Comparison of ENCODE assay signal across 8 cellular contexts in genomic region chr17:82240506-82241182, GRCh38. TPM values are rescaled to one million over a fixed set of nuclear protein-coding genes. Genes with fewer than 3 reads are reported as not detected.
DNase-seq lines count a peak whose midpoint lies in the region; ATAC-seq, FAIRE-seq and TF ChIP-seq lines count a peak whose summit lies in the region.

No MANE protein-coding gene starts in this region.

- no peak overlapping the region for H3K4me3 ChIP-seq in astrocyte (ENCODE audit: insufficient read depth, low read depth, low read length)

- H3K4me1 Mint-ChIP-seq in activated naive CD4-positive, alpha-beta T cell treated with anti-CD3 and anti-CD28 coated beads, Interleukin-2, amount 10 ng/mL, durations not matched to agents 7 days and 5 days = peaks cover 60% of the 10 kb centered on the region
- H3K4me1 Mint-ChIP-seq in astrocyte (ENCODE audit: low read depth, unreplicated experiment) = peaks cover 23% of the 10 kb centered on the region
- H3K4me1 Mint-ChIP-seq in mesothelial cell of epicardium = peaks cover 9% of the 10 kb centered on the region
- peaks cover 5% of the 10 kb centered on the region for H3K4me1 Mint-ChIP-seq in type B pancreatic cell (ENCODE audit: unreplicated experiment)

- H3K79me2 ChIP-seq in astrocyte (ENCODE audit: insufficient read depth, low read length) = peaks cover 66% of the 10 kb centered on the region

- H3K9ac ChIP-seq in astrocyte (ENCODE audit: low read length) = no peak overlapping the region

- H3K9me3 ChIP-seq in astrocyte (ENCODE audit: insufficient read depth, low read depth, low read length) = no peaks in the 10 kb centered on the region

- TF ChIP-seq CTCF in astrocyte (IDR thresholded peaks at IDR 0.05; ENCODE audit: insufficient read depth, low read depth, low read length) = no peak
- TF ChIP-seq CTCF in mesothelial cell of epicardium (IDR thresholded peaks at IDR 0.05; ENCODE audit: unreplicated experiment) = no peak
- no peak for TF ChIP-seq CTCF in type B pancreatic cell (conservative IDR thresholded peaks at IDR 0.05)

- peaks cover 21% of the 10 kb centered on the region for H3K36me3 ChIP-seq in astrocyte (ENCODE audit: insufficient read depth, low read length)

- H3K4me1 ChIP-seq in astrocyte (ENCODE audit: insufficient read depth, low read length) = peaks cover 58% of the 10 kb centered on the region

- H4K20me1 ChIP-seq in astrocyte (ENCODE audit: insufficient read depth, low read length) = peaks cover 98% of the 10 kb centered on the region

- CTCF ChIA-PET in activated naive CD4-positive, alpha-beta T cell treated with anti-CD3 and anti-CD28 coated beads, Interleukin-2, amount 10 ng/mL, durations not matched to agents 7 days and 5 days (lab: Charles Lee) = interaction anchor here (0.7 to 0.9 kb wide), 2 partner anchors 109 to 210 kb away, joined by 3 read pairs; no protein-coding TSS in a partner anchor

- H3K9me3 Mint-ChIP-seq in activated naive CD4-positive, alpha-beta T cell treated with anti-CD3 and anti-CD28 coated beads, Interleukin-2, amount 10 ng/mL, durations not matched to agents 7 days and 5 days = no peaks in the 10 kb centered on the region
- H3K9me3 Mint-ChIP-seq in astrocyte (ENCODE audit: unreplicated experiment) = no peaks in the 10 kb centered on the region
- H3K9me3 Mint-ChIP-seq in mesothelial cell of epicardium = no peaks in the 10 kb centered on the region
- no peaks in the 10 kb centered on the region for H3K9me3 Mint-ChIP-seq in type B pancreatic cell

- H2AFZ ChIP-seq in astrocyte (ENCODE audit: low read depth, low read length) = no peak overlapping the region

- H3K27me3 ChIP-seq in astrocyte (ENCODE audit: insufficient read depth, low read length) = no peaks in the 10 kb centered on the region

- ATAC-seq in GM18868 (IDR thresholded peaks at IDR 0.05; ENCODE audit: unreplicated experiment) = no peak

- peaks cover 41% of the 10 kb centered on the region for H3K36me3 Mint-ChIP-seq in activated naive CD4-positive, alpha-beta T cell treated with anti-CD3 and anti-CD28 coated beads, Interleukin-2, amount 10 ng/mL, durations not matched to agents 7 days and 5 days
- H3K36me3 Mint-ChIP-seq in astrocyte (ENCODE audit: low read depth, unreplicated experiment) (peaks cover 15% of the 10 kb centered on the region), mesothelial cell of epicardium (peaks cover 19% of the 10 kb centered on the region), type B pancreatic cell (peaks cover 10% of the 10 kb centered on the region)

- no peak for FAIRE-seq in astrocyte (lab: Jason Lieb, UNC)

- H3K27me3 Mint-ChIP-seq in activated naive CD4-positive, alpha-beta T cell treated with anti-CD3 and anti-CD28 coated beads, Interleukin-2, amount 10 ng/mL, durations not matched to agents 7 days and 5 days = no peaks in the 10 kb centered on the region
- H3K27me3 Mint-ChIP-seq in astrocyte (ENCODE audit: low read depth, unreplicated experiment) (no peaks in the 10 kb centered on the region), mesothelial cell of epicardium (ENCODE audit: low read depth) (no peaks in the 10 kb centered on the region), type B pancreatic cell (no peaks in the 10 kb centered on the region)

- H3K4me2 ChIP-seq in astrocyte (ENCODE audit: low read length) = no peak overlapping the region

- H3K27ac ChIP-seq in astrocyte (ENCODE audit: low read depth, low read length) = no peak overlapping the region

- DNase-seq in activated naive CD4-positive, alpha-beta T cell treated with anti-CD3 and anti-CD28 coated beads, Interleukin-2, amount 10 ng/mL, durations not matched to agents 7 days and 5 days = peak; percentile 31
- DNase-seq in activated naive CD4-positive, alpha-beta T cell (lab: John Stamatoyannopoulos, UW) = no peak
- no peak for DNase-seq in astrocyte (ENCODE audit: low read depth)
- no peak for DNase-seq in mesothelial cell of epicardium (ENCODE audit: low spot score in 2 of 2, unreplicated experiment in 2 of 2)
- DNase-seq in type B pancreatic cell (ENCODE audit: extremely low spot score, unreplicated experiment) = no peak
- DNase-seq in NCI-H2196 (lab: John Stamatoyannopoulos, UW; ENCODE audit: unreplicated experiment) = no peak
- no peak for DNase-seq in COLO829 (ENCODE audit: low spot score)

- peak overlapping the region; percentile 83 for H3K27ac Mint-ChIP-seq in activated naive CD4-positive, alpha-beta T cell treated with anti-CD3 and anti-CD28 coated beads, Interleukin-2, amount 10 ng/mL, durations not matched to agents 7 days and 5 days
- H3K27ac Mint-ChIP-seq in astrocyte (ENCODE audit: unreplicated experiment) (peak overlapping the region; percentile 84), mesothelial cell of epicardium (peak overlapping the region; percentile 81), type B pancreatic cell (peak overlapping the region; percentile 53)

- H3K4me3 Mint-ChIP-seq in activated naive CD4-positive, alpha-beta T cell treated with anti-CD3 and anti-CD28 coated beads, Interleukin-2, amount 10 ng/mL, durations not matched to agents 7 days and 5 days = no peak overlapping the region
- H3K4me3 Mint-ChIP-seq in astrocyte (ENCODE audit: unreplicated experiment) (peak overlapping the region; percentile 54), mesothelial cell of epicardium (no peak overlapping the region), type B pancreatic cell (no peak overlapping the region)

RNA-seq across cellular contexts. Expression of gene SLC16A3, which starts 11.8 kb away (rescaled TPM):
- 292 and 385 TPM in 2 replicates for total RNA-seq in astrocyte
- total RNA-seq in mesothelial cell of epicardium = 62.0 to 68.8 TPM (median 67.3 TPM) in 3 replicates
- total RNA-seq in type B pancreatic cell (ENCODE audit: low replicate concordance) = 27.8 and 29.8 TPM in 2 replicates

RNA-seq across cellular contexts. Expression of gene CCDC57, which starts 28.0 kb away (rescaled TPM):
- total RNA-seq in astrocyte (19.9 and 20.4 TPM in 2 replicates), mesothelial cell of epicardium (90.4 to 92.1 TPM (median 91.5 TPM) in 3 replicates), type B pancreatic cell (ENCODE audit: low replicate concordance) (33.5 and 58.7 TPM in 2 replicates)

RNA-seq across cellular contexts. Expression of gene CSNK1D, which starts 32.9 kb away (rescaled TPM):
- total RNA-seq in astrocyte (146 and 153 TPM in 2 replicates), mesothelial cell of epicardium (202 to 212 TPM (median 204 TPM) in 3 replicates), type B pancreatic cell (ENCODE audit: low replicate concordance) (176 and 184 TPM in 2 replicates)
